Comparison of ENCODE assay signal across 8 cellular contexts in genomic region chr12:96237465-96238077, GRCh38. TPM values are rescaled to one million over a fixed set of nuclear protein-coding genes. Genes with fewer than 3 reads are reported as not detected.
DNase-seq lines count a peak whose midpoint lies in the region; ATAC-seq, FAIRE-seq and TF ChIP-seq lines count a peak whose summit lies in the region.

No MANE protein-coding gene starts in this region.

- H3K4me3 ChIP-seq in astrocyte of the cerebellum (ENCODE audit: low read depth, low read length) (no peak overlapping the region), lung (no peak overlapping the region)

- FAIRE-seq in H54 (lab: Jason Lieb, UNC) = no peak

- peak overlapping the region; percentile 58 to 74 for H3K27ac ChIP-seq in lung (ENCODE audit: low read depth in 1 of 2, low read length in 1 of 2)

- WGBS in lung, 2 donors = 24 to 35% methylated on average over 9 of the region's 9 CpGs

- H3K4me1 Mint-ChIP-seq in T-helper 1 cell treated with Interleukin-12 subunit alpha and Interleukin-12 subunit beta and Interleukin-4 antibody, amounts not matched to agents 30 μg/mL and 1 μg/mL, for 36 hours (ENCODE audit: low read depth) = peaks cover 62% of the 10 kb centered on the region

- TF ChIP-seq POLR2A in H54 (IDR thresholded peaks at IDR 0.05; ENCODE audit: low read depth, low read length) = no peak

- no peak for ATAC-seq in lung (ENCODE audit: insufficient read depth, low FRiP score)

- H3K27ac Mint-ChIP-seq in T-helper 1 cell treated with Interleukin-12 subunit alpha and Interleukin-12 subunit beta and Interleukin-4 antibody, amounts not matched to agents 30 μg/mL and 1 μg/mL, for 36 hours = peak overlapping the region; percentile 73

- in situ Hi-C loops in astrocyte of the cerebellum (cut with HindIII; ENCODE audit: low sequenced_read_pairs) = no loop called here

- TF ChIP-seq CTCF in astrocyte of the cerebellum (IDR thresholded peaks at IDR 0.05; ENCODE audit: low read depth, low read length, missing control alignments) = no peak
- TF ChIP-seq CTCF in lung (IDR thresholded peaks at IDR 0.05; ENCODE audit: control extremely low read depth, extremely low read depth) = no peak

- peak overlapping the region; percentile 26 for H3K4me3 Mint-ChIP-seq in T-helper 1 cell treated with Interleukin-12 subunit alpha and Interleukin-12 subunit beta and Interleukin-4 antibody, amounts not matched to agents 30 μg/mL and 1 μg/mL, for 36 hours

- H3K36me3 ChIP-seq in lung (ENCODE audit: control insufficient read depth in 2 of 2, insufficient read depth in 2 of 2, low read length in 2 of 2) = peaks cover 0 to 1% of the 10 kb centered on the region in 2 donors

- H3K36me3 Mint-ChIP-seq in T-helper 1 cell treated with Interleukin-12 subunit alpha and Interleukin-12 subunit beta and Interleukin-4 antibody, amounts not matched to agents 30 μg/mL and 1 μg/mL, for 36 hours (ENCODE audit: low read depth) = peaks cover 27% of the 10 kb centered on the region

- DNase-seq in H54 (ENCODE audit: insufficient read length, low spot score) (peak; percentile 72), astrocyte of the cerebellum (ENCODE audit: low read depth) (peak; percentile 96), lung (ENCODE audit: low spot score) (no peak), NCI-H1417 (lab: John Stamatoyannopoulos, UW) (no peak), hippocampal formation (lab: John Stamatoyannopoulos, UW) (no peak), NCI-H446 treated with DMSO at 0.1 percent for 48 hours (lab: John Stamatoyannopoulos, UW) (no peak)
- DNase-seq in stimulated activated CD8-positive, alpha-beta memory T cell treated with anti-CD3 and anti-CD28 coated beads, Interleukin-7, amount 100 ng/mL, for 1 hour (ENCODE audit: low read depth in 2 of 2) = peak; percentile 13 to 42

- H3K27me3 ChIP-seq in lung (ENCODE audit: control insufficient read depth, insufficient read depth) = no peaks in the 10 kb centered on the region

- H3K27me3 Mint-ChIP-seq in T-helper 1 cell treated with Interleukin-12 subunit alpha and Interleukin-12 subunit beta and Interleukin-4 antibody, amounts not matched to agents 30 μg/mL and 1 μg/mL, for 36 hours (ENCODE audit: low read depth) = no peaks in the 10 kb centered on the region

- no peaks in the 10 kb centered on the region for H3K9me3 ChIP-seq in lung (ENCODE audit: control insufficient read depth in 2 of 2, insufficient read depth in 1 of 2, low read length in 1 of 2)

- peaks cover 28 to 51% of the 10 kb centered on the region in 2 donors for H3K4me1 ChIP-seq in lung (ENCODE audit: control insufficient read depth in 2 of 2, insufficient read depth in 2 of 2, low read length in 2 of 2)

- H3K9me3 Mint-ChIP-seq in T-helper 1 cell treated with Interleukin-12 subunit alpha and Interleukin-12 subunit beta and Interleukin-4 antibody, amounts not matched to agents 30 μg/mL and 1 μg/mL, for 36 hours = no peaks in the 10 kb centered on the region

RNA-seq across cellular contexts. Expression of gene ELK3, which starts 43.4 kb away (rescaled TPM):
- 10 to 100 TPM; 46.4 to 68.5 TPM for total RNA-seq in lung
- polyA plus RNA-seq in lung = 10 to 100 TPM in 1 of 2 donors, 1 to 10 TPM in 1; 9.1 to 34.2 TPM

Comparison
In these comparisons a context has a peak if more than half of its experiments do, and no peak if none do; other contexts are left out.
1. DNase-seq: peak in H54 (single experiment), astrocyte of the cerebellum (single experiment) and stimulated activated CD8-positive, alpha-beta memory T cell treated with anti-CD3 and anti-CD28 coated beads, Interleukin-7, amount 100 ng/mL, for 1 hour (2 of 2); none in lung (single experiment), NCI-H1417 (0 of 3), hippocampal formation (0 of 2) and NCI-H446 treated with DMSO at 0.1 percent for 48 hours (single experiment).